ENCODE assay signal across 18 cellular contexts in the genomic region with DNA sequence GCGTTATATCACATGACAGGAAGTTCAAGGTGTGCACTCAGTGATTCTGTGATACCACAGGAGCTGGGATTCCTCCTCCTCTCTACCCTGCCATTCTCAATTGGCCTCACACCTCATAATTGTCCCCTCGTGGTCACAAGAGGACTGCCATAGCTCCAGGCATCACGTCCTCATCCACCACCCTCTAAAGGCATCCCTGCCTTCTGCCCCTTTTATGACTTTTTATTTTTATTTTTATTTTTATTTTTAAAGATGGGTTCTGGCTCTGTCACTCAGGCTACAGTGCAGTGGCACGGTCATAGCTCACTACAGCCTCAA. TPM values are rescaled to one million over a fixed set of nuclear protein-coding genes. Genes with fewer than 3 reads are reported as not detected.
A peak's percentile ranks its signal among the peaks of the same experiment; 100 is the strongest.
DNase-seq lines count a peak whose midpoint lies in the region; ATAC-seq and TF ChIP-seq lines count a peak whose summit lies in the region.
"Had no signal": no experiment of that assay in that cellular context is flagged by ENCODE, and none has a peak within 500 bp of the region (broad histone marks: within the 10 kb centered on the region; RNA-seq: fewer than 3 reads in every experiment).

No MANE protein-coding gene starts in this region.

- H3K4me1 Mint-ChIP-seq in CD8-positive, alpha-beta T cell (ENCODE audit: low read depth), result peaks cover 6% of the 10 kb centered on the region
- H3K4me1 Mint-ChIP-seq in WTC11, result no peaks in the 10 kb centered on the region; the same call in 1 of the 2 replicates
- no peaks in the 10 kb centered on the region for H3K4me1 Mint-ChIP-seq in stimulated activated memory B cell treated with anti-CD40 and anti-IgM and Interleukin-4, amounts not matched to agents 10 μg/mL and 1 μg/mL and 100 μg/mL, for 72 hours

- H3K9me3 ChIP-seq in CD8-positive, alpha-beta T cell (ENCODE audit: low read length), result no peaks in the 10 kb centered on the region
- no peaks in the 10 kb centered on the region for H3K9me3 ChIP-seq in psoas muscle

- H3K4me3 ChIP-seq in CD8-positive, alpha-beta T cell (ENCODE audit: low read depth, low read length), result no peak overlapping the region
- no peak overlapping the region for H3K4me3 ChIP-seq in psoas muscle

- intact Hi-C loops in CD8-positive, alpha-beta T cell (cut with DNase I, micrococcal nuclease), result no loop called here
- intact Hi-C loops in psoas muscle (cut with DNase I), result loop anchor here in 1 of 2 donors (2.0 kb wide), 1 partner anchor 46 kb away; a partner anchor contains a TSS

- WGBS in psoas muscle, 3 donors, result 93 to 98% (median 96%) methylated on average over 4 of the region's 4 CpGs

- no peaks in the 10 kb centered on the region for H3K27me3 Mint-ChIP-seq in CD8-positive, alpha-beta T cell (ENCODE audit: low read depth)
- H3K27me3 Mint-ChIP-seq in WTC11 (ENCODE audit: low read depth), result no peaks in the 10 kb centered on the region
- H3K27me3 Mint-ChIP-seq in stimulated activated memory B cell treated with anti-CD40 and anti-IgM and Interleukin-4, amounts not matched to agents 10 μg/mL and 1 μg/mL and 100 μg/mL, for 72 hours, result peaks cover 35% of the 10 kb centered on the region

- H3K27me3 ChIP-seq in CD8-positive, alpha-beta T cell (ENCODE audit: insufficient read depth, low read length), result no peaks in the 10 kb centered on the region
- H3K27me3 ChIP-seq in layer of hippocampus (ENCODE audit: control insufficient read depth, insufficient read depth, low read length) (no peaks in the 10 kb centered on the region), psoas muscle (ENCODE audit: insufficient read depth in 3 of 3, low read length in 2 of 3) (peaks cover 0 to 7% (median 0%) of the 10 kb centered on the region in 3 donors)

- TF ChIP-seq CTCF in CD8-positive, alpha-beta T cell (IDR thresholded peaks at IDR 0.05), result no peak
- TF ChIP-seq CTCF in WTC11 (IDR thresholded peaks at IDR 0.05) (no peak), psoas muscle (IDR thresholded peaks at IDR 0.05) (no peak)

- no peak overlapping the region for H3K4me3 Mint-ChIP-seq in CD8-positive, alpha-beta T cell
- no peak overlapping the region for H3K4me3 Mint-ChIP-seq in WTC11
- H3K4me3 Mint-ChIP-seq in stimulated activated memory B cell treated with anti-CD40 and anti-IgM and Interleukin-4, amounts not matched to agents 10 μg/mL and 1 μg/mL and 100 μg/mL, for 72 hours, result no peak overlapping the region
- H3K4me3 Mint-ChIP-seq: neural crest cell; T-helper 1 cell treated with Interleukin-12 subunit alpha and Interleukin-12 subunit beta and Interleukin-4 antibody, amounts not matched to agents 30 μg/mL and 1 μg/mL, for 36 hours had no signal

- H3K27ac ChIP-seq in CD8-positive, alpha-beta T cell (ENCODE audit: low read depth, low read length), result no peak overlapping the region
- H3K27ac ChIP-seq in layer of hippocampus (ENCODE audit: low read depth, low read length) (peak overlapping the region; percentile 55), psoas muscle (peak overlapping the region; percentile 84)

- peak; percentile 86 for ATAC-seq in CD8-positive, alpha-beta T cell
- no peak for ATAC-seq in WTC11
- ATAC-seq in psoas muscle, result no peak
- no peak for ATAC-seq in stimulated activated memory B cell treated with anti-CD40 and anti-IgM and Interleukin-4, amounts not matched to agents 10 μg/mL and 1 μg/mL and 100 μg/mL, for 72 hours
- no peak for ATAC-seq in HG03565 (IDR thresholded peaks at IDR 0.05; ENCODE audit: unreplicated experiment)

- no peak overlapping the region for H3K27ac Mint-ChIP-seq in CD8-positive, alpha-beta T cell
- no peak overlapping the region for H3K27ac Mint-ChIP-seq in WTC11
- H3K27ac Mint-ChIP-seq in stimulated activated memory B cell treated with anti-CD40 and anti-IgM and Interleukin-4, amounts not matched to agents 10 μg/mL and 1 μg/mL and 100 μg/mL, for 72 hours, result no peak overlapping the region
- H3K27ac Mint-ChIP-seq: activated T-helper 2 cell treated with anti-CD3 and anti-CD28 coated beads, Interferon-gamma antibody, Interleukin-2, Interleukin-4, amounts not matched to agents 10 μg/mL and 5 μg/mL and 100 μg/mL, durations not matched to agents 14 hours and 24 hours and 36 hours; T-helper 1 cell treated with Interleukin-12 subunit alpha and Interleukin-12 subunit beta and Interleukin-4 antibody, amounts not matched to agents 30 μg/mL and 1 μg/mL, for 36 hours had no signal

- H3K36me3 ChIP-seq in CD8-positive, alpha-beta T cell (ENCODE audit: insufficient read depth, low read length), result no peaks in the 10 kb centered on the region
- no peaks in the 10 kb centered on the region for H3K36me3 ChIP-seq in psoas muscle (ENCODE audit: insufficient read depth in 1 of 2, low read depth in 1 of 2)

- POLR2A ChIA-PET in CD8-positive, alpha-beta T cell (lab: Charles Lee), result no interaction called here
- POLR2A ChIA-PET in WTC11 (lab: Charles Lee), result no interaction called here

- H3K9me3 Mint-ChIP-seq in CD8-positive, alpha-beta T cell, result no peaks in the 10 kb centered on the region
- H3K9me3 Mint-ChIP-seq in WTC11, result peaks cover 26% of the 10 kb centered on the region
- H3K9me3 Mint-ChIP-seq in stimulated activated memory B cell treated with anti-CD40 and anti-IgM and Interleukin-4, amounts not matched to agents 10 μg/mL and 1 μg/mL and 100 μg/mL, for 72 hours, result peaks cover 15% of the 10 kb centered on the region

- peak in 1 of 7 experiments; percentile 42 for DNase-seq in CD8-positive, alpha-beta T cell
- DNase-seq in WTC11 (ENCODE audit: low spot score) (no peak), psoas muscle (no peak), SW 1271 (lab: John Stamatoyannopoulos, UW) (no peak)
- DNase-seq: AML-193; glutamatergic neuron; KG1; NCI-H1048; NCI-H2081; retina; SIG-M5; stimulated activated CD4-positive, alpha-beta T cell treated with anti-CD3 and anti-CD28 coated beads, Interleukin-15, amount 100 ng/mL, for 24 hours had no signal

- CTCF ChIA-PET in CD8-positive, alpha-beta T cell (lab: Charles Lee), result no interaction called here
- CTCF ChIA-PET in WTC11 (lab: Charles Lee), result interaction anchor here (1.0 kb wide), 1 partner anchor 8 kb away, joined by 5 read pairs; no protein-coding TSS in a partner anchor

- H3K4me1 ChIP-seq in CD8-positive, alpha-beta T cell (ENCODE audit: insufficient read depth, low read length), result peaks cover 12% of the 10 kb centered on the region
- H3K4me1 ChIP-seq in psoas muscle, result peaks cover 17% of the 10 kb centered on the region

- H3K36me3 Mint-ChIP-seq in CD8-positive, alpha-beta T cell, result no peaks in the 10 kb centered on the region
- peaks cover 12% of the 10 kb centered on the region for H3K36me3 Mint-ChIP-seq in WTC11
- no peaks in the 10 kb centered on the region for H3K36me3 Mint-ChIP-seq in stimulated activated memory B cell treated with anti-CD40 and anti-IgM and Interleukin-4, amounts not matched to agents 10 μg/mL and 1 μg/mL and 100 μg/mL, for 72 hours

TF ChIP-seq in WTC11, 78 proteins besides CTCF, POLR2A, EP300 and RAD21:
- TF ChIP-seq GTF2I (CRISPR knock-in tag; conservative IDR thresholded peaks at IDR 0.05) (peak; percentile 66; the same call in 1 of the 2 replicates), FOXJ3 (CRISPR knock-in tag; IDR thresholded peaks at IDR 0.05; ENCODE audit: borderline replicate concordance) (no peak)
TF ChIP-seq in WTC11: peak in this region for 1.

RNA-seq across cellular contexts. Expression of a gene that starts 47.0 kb away (rescaled TPM):
- total RNA-seq in CD8-positive, alpha-beta T cell, result 1 to 10 TPM; 2.1 to 2.3 TPM
- total RNA-seq in WTC11 (2021) (114 to 131 TPM (median 129 TPM) in 3 replicates), psoas muscle (10 to 100 TPM; 13.9 to 30.4 (median 19.2) TPM)
- 10 to 100 TPM in 2 of 3 donors, 1 to 10 TPM in 1; 9.1 to 24.4 (median 15.3) TPM for polyA plus RNA-seq in psoas muscle

Comparison
In these comparisons a context has a peak if more than half of its experiments do, and no peak if none do; other contexts are left out.
1. RNA of a gene that starts 47.0 kb away (total RNA-seq): 114 to 131 TPM in WTC11 and 13.9 to 30.4 TPM in psoas muscle; 2.1 to 2.3 TPM in CD8-positive, alpha-beta T cell; every median in the first group is over 4 times any median in the second.